ENCODE assay signal across 1 cellular context in the genomic region with DNA sequence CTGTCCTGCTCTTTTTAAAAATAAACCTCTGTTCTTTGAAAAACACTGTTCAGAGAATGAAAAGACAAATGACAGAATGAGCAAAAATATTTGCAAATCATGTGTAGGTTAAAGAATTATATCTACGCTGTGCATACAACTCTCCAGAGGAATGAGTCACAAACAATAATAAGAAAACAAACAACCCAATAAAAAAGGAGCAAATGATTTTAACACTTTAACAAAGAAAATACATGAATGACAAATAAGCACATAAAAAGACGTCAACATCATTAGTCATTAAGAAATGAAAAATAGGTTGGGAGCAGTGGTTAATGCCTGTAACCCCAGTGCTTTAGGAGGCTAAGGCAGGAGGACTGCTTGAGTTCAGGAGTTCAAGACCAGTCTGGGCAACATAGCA.
TF ChIP-seq lines count a peak whose summit lies in the region.

No MANE protein-coding gene starts in this region.

TF ChIP-seq in HEK293, 187 proteins besides CTCF, POLR2A, EP300 and RAD21 (continued from another document and continues in another):
- TF ChIP-seq, protein P1, sequence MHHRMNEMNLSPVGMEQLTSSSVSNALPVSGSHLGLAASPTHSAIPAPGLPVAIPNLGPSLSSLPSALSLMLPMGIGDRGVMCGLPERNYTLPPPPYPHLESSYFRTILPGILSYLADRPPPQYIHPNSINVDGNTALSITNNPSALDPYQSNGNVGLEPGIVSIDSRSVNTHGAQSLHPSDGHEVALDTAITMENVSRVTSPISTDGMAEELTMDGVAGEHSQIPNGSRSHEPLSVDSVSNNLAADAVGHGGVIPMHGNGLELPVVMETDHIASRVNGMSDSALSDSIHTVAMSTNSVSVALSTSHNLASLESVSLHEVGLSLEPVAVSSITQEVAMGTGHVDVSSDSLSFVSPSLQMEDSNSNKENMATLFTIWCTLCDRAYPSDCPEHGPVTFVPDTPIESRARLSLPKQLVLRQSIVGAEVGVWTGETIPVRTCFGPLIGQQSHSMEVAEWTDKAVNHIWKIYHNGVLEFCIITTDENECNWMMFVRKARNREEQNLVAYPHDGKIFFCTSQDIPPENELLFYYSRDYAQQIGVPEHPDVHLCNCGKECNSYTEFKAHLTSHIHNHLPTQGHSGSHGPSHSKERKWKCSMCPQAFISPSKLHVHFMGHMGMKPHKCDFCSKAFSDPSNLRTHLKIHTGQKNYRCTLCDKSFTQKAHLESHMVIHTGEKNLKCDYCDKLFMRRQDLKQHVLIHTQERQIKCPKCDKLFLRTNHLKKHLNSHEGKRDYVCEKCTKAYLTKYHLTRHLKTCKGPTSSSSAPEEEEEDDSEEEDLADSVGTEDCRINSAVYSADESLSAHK (tag by site-specific recombination; IDR thresholded peaks at IDR 0.05): no peak
- TF ChIP-seq ZNF670 (tag by site-specific recombination; IDR thresholded peaks at IDR 0.05; ENCODE audit: low read depth) (no peak), YY2 (tag by site-specific recombination; IDR thresholded peaks at IDR 0.05) (no peak), ZNF146 (tag by site-specific recombination; IDR thresholded peaks at IDR 0.05) (peak; percentile 51; the same call in 1 of the 2 replicates), ZNF341 (tag by site-specific recombination; IDR thresholded peaks at IDR 0.05; ENCODE audit: low read depth) (no peak), ZNF239 (tag by site-specific recombination; IDR thresholded peaks at IDR 0.05) (no peak), MEIS1 (CRISPR knock-in tag; IDR thresholded peaks at IDR 0.05; ENCODE audit: borderline replicate concordance) (no peak), ZNF747 (tag by site-specific recombination; IDR thresholded peaks at IDR 0.05) (no peak), ZNF155 (tag by site-specific recombination; IDR thresholded peaks at IDR 0.05) (no peak), KLF8 (tag by site-specific recombination; IDR thresholded peaks at IDR 0.05) (0 out of 2 replicates have a peak, but pooled peaks have one; percentile 25), ZNF140 (tag by site-specific recombination; IDR thresholded peaks at IDR 0.05) (no peak), ZNF585B (tag by site-specific recombination; IDR thresholded peaks at IDR 0.05) (no peak), SP2 (tag by site-specific recombination; IDR thresholded peaks at IDR 0.05) (no peak), GLIS1 (tag by site-specific recombination; IDR thresholded peaks at IDR 0.05) (no peak), FEZF1 (tag by site-specific recombination; IDR thresholded peaks at IDR 0.05) (0 out of 2 replicates have a peak, but pooled peaks have one; percentile 57), ZNF157 (tag by site-specific recombination; IDR thresholded peaks at IDR 0.05) (no peak), ZXDB (tag by site-specific recombination; IDR thresholded peaks at IDR 0.05) (no peak), HOXA7 (CRISPR knock-in tag; IDR thresholded peaks at IDR 0.05; ENCODE audit: borderline replicate concordance) (no peak), GLI4 (tag by site-specific recombination; IDR thresholded peaks at IDR 0.05) (no peak), WT1 (tag by site-specific recombination; IDR thresholded peaks at IDR 0.05) (no peak), ZNF350 (tag by site-specific recombination; IDR thresholded peaks at IDR 0.05) (no peak), ZNF624 (tag by site-specific recombination; IDR thresholded peaks at IDR 0.05) (no peak), IKZF3 (tag by site-specific recombination; IDR thresholded peaks at IDR 0.05) (no peak), ZNF354C (tag by site-specific recombination; IDR thresholded peaks at IDR 0.05; ENCODE audit: borderline replicate concordance, low read depth) (no peak), ZNF2 (tag by site-specific recombination; IDR thresholded peaks at IDR 0.05) (no peak), ZNF433 (tag by site-specific recombination; IDR thresholded peaks at IDR 0.05; ENCODE audit: low read depth) (no peak), ZNF211 (tag by site-specific recombination; IDR thresholded peaks at IDR 0.05; ENCODE audit: low read depth) (no peak), OVOL3 (tag by site-specific recombination; IDR thresholded peaks at IDR 0.05) (no peak), ZFHX2 (tag by site-specific recombination; conservative IDR thresholded peaks at IDR 0.05) (no peak), ZNF423 (tag by site-specific recombination; IDR thresholded peaks at IDR 0.05) (no peak), ZNF792 (tag by site-specific recombination; IDR thresholded peaks at IDR 0.05) (no peak)
- TF ChIP-seq, protein P2, sequence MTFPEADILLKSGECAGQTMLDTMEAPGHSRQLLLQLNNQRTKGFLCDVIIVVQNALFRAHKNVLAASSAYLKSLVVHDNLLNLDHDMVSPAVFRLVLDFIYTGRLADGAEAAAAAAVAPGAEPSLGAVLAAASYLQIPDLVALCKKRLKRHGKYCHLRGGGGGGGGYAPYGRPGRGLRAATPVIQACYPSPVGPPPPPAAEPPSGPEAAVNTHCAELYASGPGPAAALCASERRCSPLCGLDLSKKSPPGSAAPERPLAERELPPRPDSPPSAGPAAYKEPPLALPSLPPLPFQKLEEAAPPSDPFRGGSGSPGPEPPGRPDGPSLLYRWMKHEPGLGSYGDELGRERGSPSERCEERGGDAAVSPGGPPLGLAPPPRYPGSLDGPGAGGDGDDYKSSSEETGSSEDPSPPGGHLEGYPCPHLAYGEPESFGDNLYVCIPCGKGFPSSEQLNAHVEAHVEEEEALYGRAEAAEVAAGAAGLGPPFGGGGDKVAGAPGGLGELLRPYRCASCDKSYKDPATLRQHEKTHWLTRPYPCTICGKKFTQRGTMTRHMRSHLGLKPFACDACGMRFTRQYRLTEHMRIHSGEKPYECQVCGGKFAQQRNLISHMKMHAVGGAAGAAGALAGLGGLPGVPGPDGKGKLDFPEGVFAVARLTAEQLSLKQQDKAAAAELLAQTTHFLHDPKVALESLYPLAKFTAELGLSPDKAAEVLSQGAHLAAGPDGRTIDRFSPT (tag by site-specific recombination; IDR thresholded peaks at IDR 0.05): peak; percentile 76
- TF ChIP-seq, protein P3, sequence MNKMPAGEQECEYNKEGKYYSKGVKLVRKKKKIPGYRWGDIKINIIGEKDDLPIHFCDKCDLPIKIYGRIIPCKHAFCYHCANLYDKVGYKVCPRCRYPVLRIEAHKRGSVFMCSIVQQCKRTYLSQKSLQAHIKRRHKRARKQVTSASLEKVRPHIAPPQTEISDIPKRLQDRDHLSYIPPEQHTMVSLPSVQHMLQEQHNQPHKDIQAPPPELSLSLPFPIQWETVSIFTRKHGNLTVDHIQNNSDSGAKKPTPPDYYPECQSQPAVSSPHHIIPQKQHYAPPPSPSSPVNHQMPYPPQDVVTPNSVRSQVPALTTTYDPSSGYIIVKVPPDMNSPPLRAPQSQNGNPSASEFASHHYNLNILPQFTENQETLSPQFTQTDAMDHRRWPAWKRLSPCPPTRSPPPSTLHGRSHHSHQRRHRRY (tag by site-specific recombination; IDR thresholded peaks at IDR 0.05): no peak
- TF ChIP-seq, protein P4, sequence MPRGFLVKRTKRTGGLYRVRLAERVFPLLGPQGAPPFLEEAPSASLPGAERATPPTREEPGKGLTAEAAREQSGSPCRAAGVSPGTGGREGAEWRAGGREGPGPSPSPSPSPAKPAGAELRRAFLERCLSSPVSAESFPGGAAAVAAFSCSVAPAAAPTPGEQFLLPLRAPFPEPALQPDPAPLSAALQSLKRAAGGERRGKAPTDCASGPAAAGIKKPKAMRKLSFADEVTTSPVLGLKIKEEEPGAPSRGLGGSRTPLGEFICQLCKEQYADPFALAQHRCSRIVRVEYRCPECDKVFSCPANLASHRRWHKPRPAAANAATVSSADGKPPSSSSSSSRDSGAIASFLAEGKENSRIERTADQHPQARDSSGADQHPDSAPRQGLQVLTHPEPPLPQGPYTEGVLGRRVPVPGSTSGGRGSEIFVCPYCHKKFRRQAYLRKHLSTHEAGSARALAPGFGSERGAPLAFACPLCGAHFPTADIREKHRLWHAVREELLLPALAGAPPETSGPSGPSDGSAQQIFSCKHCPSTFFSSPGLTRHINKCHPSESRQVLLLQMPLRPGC (tag by site-specific recombination; IDR thresholded peaks at IDR 0.05): peak; percentile 87
- TF ChIP-seq, protein P5, sequence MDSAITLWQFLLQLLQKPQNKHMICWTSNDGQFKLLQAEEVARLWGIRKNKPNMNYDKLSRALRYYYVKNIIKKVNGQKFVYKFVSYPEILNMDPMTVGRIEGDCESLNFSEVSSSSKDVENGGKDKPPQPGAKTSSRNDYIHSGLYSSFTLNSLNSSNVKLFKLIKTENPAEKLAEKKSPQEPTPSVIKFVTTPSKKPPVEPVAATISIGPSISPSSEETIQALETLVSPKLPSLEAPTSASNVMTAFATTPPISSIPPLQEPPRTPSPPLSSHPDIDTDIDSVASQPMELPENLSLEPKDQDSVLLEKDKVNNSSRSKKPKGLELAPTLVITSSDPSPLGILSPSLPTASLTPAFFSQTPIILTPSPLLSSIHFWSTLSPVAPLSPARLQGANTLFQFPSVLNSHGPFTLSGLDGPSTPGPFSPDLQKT (IDR thresholded peaks at IDR 0.05; ENCODE audit: borderline replicate concordance, low read depth, low read length): no peak
- TF ChIP-seq, protein P6, sequence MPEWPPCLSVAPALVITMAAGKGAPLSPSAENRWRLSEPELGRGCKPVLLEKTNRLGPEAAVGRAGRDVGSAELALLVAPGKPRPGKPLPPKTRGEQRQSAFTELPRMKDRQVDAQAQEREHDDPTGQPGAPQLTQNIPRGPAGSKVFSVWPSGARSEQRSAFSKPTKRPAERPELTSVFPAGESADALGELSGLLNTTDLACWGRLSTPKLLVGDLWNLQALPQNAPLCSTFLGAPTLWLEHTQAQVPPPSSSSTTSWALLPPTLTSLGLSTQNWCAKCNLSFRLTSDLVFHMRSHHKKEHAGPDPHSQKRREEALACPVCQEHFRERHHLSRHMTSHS (tag by site-specific recombination; IDR thresholded peaks at IDR 0.05): 0 out of 2 replicates have a peak, but pooled peaks have one; percentile 30
- TF ChIP-seq, protein P7, sequence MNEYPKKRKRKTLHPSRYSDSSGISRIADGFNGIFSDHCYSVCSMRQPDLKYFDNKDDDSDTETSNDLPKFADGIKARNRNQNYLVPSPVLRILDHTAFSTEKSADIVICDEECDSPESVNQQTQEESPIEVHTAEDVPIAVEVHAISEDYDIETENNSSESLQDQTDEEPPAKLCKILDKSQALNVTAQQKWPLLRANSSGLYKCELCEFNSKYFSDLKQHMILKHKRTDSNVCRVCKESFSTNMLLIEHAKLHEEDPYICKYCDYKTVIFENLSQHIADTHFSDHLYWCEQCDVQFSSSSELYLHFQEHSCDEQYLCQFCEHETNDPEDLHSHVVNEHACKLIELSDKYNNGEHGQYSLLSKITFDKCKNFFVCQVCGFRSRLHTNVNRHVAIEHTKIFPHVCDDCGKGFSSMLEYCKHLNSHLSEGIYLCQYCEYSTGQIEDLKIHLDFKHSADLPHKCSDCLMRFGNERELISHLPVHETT (tag by site-specific recombination; IDR thresholded peaks at IDR 0.05): peak; percentile 89
- TF ChIP-seq, protein P8, sequence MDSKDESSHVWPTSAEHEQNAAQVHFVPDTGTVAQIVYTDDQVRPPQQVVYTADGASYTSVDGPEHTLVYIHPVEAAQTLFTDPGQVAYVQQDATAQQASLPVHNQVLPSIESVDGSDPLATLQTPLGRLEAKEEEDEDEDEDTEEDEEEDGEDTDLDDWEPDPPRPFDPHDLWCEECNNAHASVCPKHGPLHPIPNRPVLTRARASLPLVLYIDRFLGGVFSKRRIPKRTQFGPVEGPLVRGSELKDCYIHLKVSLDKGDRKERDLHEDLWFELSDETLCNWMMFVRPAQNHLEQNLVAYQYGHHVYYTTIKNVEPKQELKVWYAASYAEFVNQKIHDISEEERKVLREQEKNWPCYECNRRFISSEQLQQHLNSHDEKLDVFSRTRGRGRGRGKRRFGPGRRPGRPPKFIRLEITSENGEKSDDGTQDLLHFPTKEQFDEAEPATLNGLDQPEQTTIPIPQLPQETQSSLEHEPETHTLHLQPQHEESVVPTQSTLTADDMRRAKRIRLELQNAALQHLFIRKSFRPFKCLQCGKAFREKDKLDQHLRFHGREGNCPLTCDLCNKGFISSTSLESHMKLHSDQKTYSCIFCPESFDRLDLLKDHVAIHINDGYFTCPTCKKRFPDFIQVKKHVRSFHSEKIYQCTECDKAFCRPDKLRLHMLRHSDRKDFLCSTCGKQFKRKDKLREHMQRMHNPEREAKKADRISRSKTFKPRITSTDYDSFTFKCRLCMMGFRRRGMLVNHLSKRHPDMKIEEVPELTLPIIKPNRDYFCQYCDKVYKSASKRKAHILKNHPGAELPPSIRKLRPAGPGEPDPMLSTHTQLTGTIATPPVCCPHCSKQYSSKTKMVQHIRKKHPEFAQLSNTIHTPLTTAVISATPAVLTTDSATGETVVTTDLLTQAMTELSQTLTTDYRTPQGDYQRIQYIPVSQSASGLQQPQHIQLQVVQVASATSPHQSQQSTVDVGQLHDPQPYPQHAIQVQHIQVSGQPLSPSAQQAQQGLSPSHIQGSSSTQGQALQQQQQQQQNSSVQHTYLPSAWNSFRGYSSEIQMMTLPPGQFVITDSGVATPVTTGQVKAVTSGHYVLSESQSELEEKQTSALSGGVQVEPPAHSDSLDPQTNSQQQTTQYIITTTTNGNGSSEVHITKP (tag by site-specific recombination; IDR thresholded peaks at IDR 0.05): no peak
- TF ChIP-seq, protein P9, sequence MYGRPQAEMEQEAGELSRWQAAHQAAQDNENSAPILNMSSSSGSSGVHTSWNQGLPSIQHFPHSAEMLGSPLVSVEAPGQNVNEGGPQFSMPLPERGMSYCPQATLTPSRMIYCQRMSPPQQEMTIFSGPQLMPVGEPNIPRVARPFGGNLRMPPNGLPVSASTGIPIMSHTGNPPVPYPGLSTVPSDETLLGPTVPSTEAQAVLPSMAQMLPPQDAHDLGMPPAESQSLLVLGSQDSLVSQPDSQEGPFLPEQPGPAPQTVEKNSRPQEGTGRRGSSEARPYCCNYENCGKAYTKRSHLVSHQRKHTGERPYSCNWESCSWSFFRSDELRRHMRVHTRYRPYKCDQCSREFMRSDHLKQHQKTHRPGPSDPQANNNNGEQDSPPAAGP (tag by site-specific recombination; IDR thresholded peaks at IDR 0.05): no peak
- TF ChIP-seq, protein P10, sequence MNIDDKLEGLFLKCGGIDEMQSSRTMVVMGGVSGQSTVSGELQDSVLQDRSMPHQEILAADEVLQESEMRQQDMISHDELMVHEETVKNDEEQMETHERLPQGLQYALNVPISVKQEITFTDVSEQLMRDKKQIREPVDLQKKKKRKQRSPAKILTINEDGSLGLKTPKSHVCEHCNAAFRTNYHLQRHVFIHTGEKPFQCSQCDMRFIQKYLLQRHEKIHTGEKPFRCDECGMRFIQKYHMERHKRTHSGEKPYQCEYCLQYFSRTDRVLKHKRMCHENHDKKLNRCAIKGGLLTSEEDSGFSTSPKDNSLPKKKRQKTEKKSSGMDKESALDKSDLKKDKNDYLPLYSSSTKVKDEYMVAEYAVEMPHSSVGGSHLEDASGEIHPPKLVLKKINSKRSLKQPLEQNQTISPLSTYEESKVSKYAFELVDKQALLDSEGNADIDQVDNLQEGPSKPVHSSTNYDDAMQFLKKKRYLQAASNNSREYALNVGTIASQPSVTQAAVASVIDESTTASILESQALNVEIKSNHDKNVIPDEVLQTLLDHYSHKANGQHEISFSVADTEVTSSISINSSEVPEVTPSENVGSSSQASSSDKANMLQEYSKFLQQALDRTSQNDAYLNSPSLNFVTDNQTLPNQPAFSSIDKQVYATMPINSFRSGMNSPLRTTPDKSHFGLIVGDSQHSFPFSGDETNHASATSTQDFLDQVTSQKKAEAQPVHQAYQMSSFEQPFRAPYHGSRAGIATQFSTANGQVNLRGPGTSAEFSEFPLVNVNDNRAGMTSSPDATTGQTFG (tag by site-specific recombination; IDR thresholded peaks at IDR 0.05; ENCODE audit: borderline replicate concordance): peak; percentile 97
